24 cellular contexts compared by ENCODE assay signal in the genomic region with DNA sequence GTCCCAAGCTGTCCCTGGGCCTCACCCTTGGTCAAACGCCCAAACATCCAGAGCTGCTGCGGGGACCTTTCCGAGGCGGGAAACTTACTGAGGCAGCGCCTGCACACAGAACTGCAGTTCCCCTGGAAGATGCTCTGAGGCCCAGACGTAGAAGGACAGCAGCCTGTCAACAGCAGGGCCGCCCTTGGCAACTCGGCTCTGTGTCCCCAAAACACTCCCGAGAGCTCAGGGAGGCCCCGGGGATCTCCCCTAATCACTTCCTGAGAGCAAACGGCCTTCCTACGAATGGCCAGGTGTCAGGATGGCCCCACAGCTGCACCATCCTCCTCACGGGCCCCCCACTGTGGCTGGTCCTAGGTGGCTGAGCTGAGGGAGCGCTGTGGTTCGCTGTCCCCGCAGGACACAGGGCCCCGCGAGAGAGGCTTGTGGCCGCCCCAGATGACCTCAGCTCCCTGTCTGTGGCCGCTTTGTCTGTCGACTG. TPM values are rescaled to one million over a fixed set of nuclear protein-coding genes. Genes with fewer than 3 reads are reported as not detected.
DNase-seq lines count a peak whose midpoint lies in the region; ATAC-seq and TF ChIP-seq lines count a peak whose summit lies in the region.
"Had no signal": no experiment of that assay in that cellular context is flagged by ENCODE, and none has a peak within 500 bp of the region (broad histone marks: within the 10 kb centered on the region; RNA-seq: fewer than 3 reads in every experiment).

No MANE protein-coding gene starts in this region.

- H3K4me1 ChIP-seq in right atrium auricular region: peaks cover 0 to 20% of the 10 kb centered on the region in 2 donors
- H3K4me1 ChIP-seq: thyroid gland had no signal

- H3K9me3 ChIP-seq in right atrium auricular region: no peaks in the 10 kb centered on the region
- H3K9me3 ChIP-seq: heart left ventricle, MG63, mucosa of descending colon, thyroid gland had no signal

- intact Hi-C loops in left cardiac atrium (cut with DNase I): no loop called here

- H3K27me3 ChIP-seq in right atrium auricular region: no peaks in the 10 kb centered on the region
- H3K27me3 ChIP-seq: MG63, thyroid gland had no signal

- no peak for ATAC-seq in left cardiac atrium
- no peak for ATAC-seq in GM19324 (IDR thresholded peaks at IDR 0.05; ENCODE audit: low FRiP score, unreplicated experiment)
- no peak for ATAC-seq in HG03025 (IDR thresholded peaks at IDR 0.05; ENCODE audit: low FRiP score, unreplicated experiment)
- ATAC-seq: activated CD8-positive, alpha-beta memory T cell treated with anti-CD3 and anti-CD28 coated beads, Interleukin-2, amount 10 ng/mL, durations not matched to agents 7 days and 5 days; mucosa of descending colon; stimulated activated naive B cell treated with anti-CD40 and anti-IgM and Interleukin-4, amounts not matched to agents 10 μg/mL and 1 μg/mL and 100 μg/mL, for 72 hours; T-cell had no signal

- TF ChIP-seq CTCF in right atrium auricular region (IDR thresholded peaks at IDR 0.05): no peak

- DNase-seq in left cardiac atrium (peak; percentile 11), right atrium auricular region (ENCODE audit: low spot score) (no peak), medulla oblongata (ENCODE audit: extremely low spot score) (peak; percentile 47), superior temporal gyrus (ENCODE audit: extremely low spot score) (peak; percentile 38), COR-L47 (lab: John Stamatoyannopoulos, UW) (no peak)
- DNase-seq: activated CD4-positive, alpha-beta T cell treated with anti-CD3 and anti-CD28 coated beads, Interleukin-2, amount 10 ng/mL, durations not matched to agents 24 days and 14 days; activated CD8-positive, alpha-beta memory T cell treated with anti-CD3 and anti-CD28 coated beads, Interleukin-2, amount 10 ng/mL, durations not matched to agents 7 days and 5 days; IMR-90; MG63; NCI-H187 treated with DMSO at 0.1 percent for 48 hours; NCI-H226; NK-92 treated with Interleukin-12 subunit alpha and Interleukin-12 subunit beta, amount 100 ng/mL, for 24 hours; occipital lobe; stimulated activated naive B cell treated with anti-CD40 and anti-IgM and Interleukin-4, amounts not matched to agents 10 μg/mL and 1 μg/mL and 100 μg/mL, for 72 hours; T-cell; thyroid gland had no signal

- H3K4me3 ChIP-seq in right atrium auricular region: no peak overlapping the region
- H3K4me3 ChIP-seq: heart left ventricle, MG63, mucosa of descending colon, thyroid gland had no signal

- no peaks in the 10 kb centered on the region for H3K36me3 ChIP-seq in right atrium auricular region
- H3K36me3 ChIP-seq: heart left ventricle, MG63, thyroid gland had no signal

- H3K27ac ChIP-seq in right atrium auricular region (no peak overlapping the region), angular gyrus (ENCODE audit: low read depth, low read length) (peak overlapping the region; percentile 19)
- H3K27ac ChIP-seq: C4-2B, heart left ventricle, HL-60, thyroid gland had no signal

RNA-seq across cellular contexts. Expression of a gene that starts 46.1 kb away (rescaled TPM):
- 10 to 100 TPM; 19.0 to 26.8 TPM for total RNA-seq in left cardiac atrium
- total RNA-seq in right atrium auricular region: 10 to 100 TPM; 11.2 to 22.0 TPM
- total RNA-seq: activated CD4-positive, alpha-beta T cell treated with anti-CD3 and anti-CD28 coated beads, Interleukin-2, amount 10 ng/mL, durations not matched to agents 24 days and 14 days; activated T-helper 2 cell treated with anti-CD3 and anti-CD28 coated beads, Interferon-gamma antibody, Interleukin-2, Interleukin-4, amounts not matched to agents 10 μg/mL and 5 μg/mL and 100 μg/mL, durations not matched to agents 14 hours and 24 hours and 36 hours had no signal

Comparison
In these comparisons a context has a peak if more than half of its experiments do, and no peak if none do; other contexts are left out.
1. DNase-seq: peak in left cardiac atrium (single experiment), medulla oblongata (single experiment) and superior temporal gyrus (single experiment); none in right atrium auricular region (single experiment) and COR-L47 (single experiment).